Comparison of ENCODE assay signal across 24 cellular contexts in the genomic region with DNA sequence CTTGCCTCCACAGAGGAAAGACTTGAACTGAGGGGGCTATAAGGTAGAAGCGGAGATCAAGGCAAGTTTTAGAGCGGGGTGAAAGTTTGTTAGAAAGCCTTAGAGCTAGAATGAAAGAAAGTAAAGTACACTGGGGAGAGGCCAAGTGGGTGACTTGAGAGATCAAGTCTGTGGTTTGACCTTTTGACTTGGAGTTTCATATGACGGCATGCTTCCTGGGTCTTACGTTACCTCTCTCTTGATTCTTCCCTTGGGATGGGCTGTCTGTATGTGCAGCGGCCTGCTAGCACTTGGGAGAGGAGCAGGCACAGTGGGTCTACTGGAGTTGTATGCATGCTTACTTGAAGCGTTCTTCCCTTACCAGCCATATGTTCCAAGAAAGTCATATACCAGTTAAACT.
DNase-seq lines count a peak whose midpoint lies in the region; FAIRE-seq and TF ChIP-seq lines count a peak whose summit lies in the region.
"Had no signal": no experiment of that assay in that cellular context is flagged by ENCODE, and none has a peak within 500 bp of the region (broad histone marks: within the 10 kb centered on the region; RNA-seq: fewer than 3 reads in every experiment).

No MANE protein-coding gene starts in this region.

- no peaks in the 10 kb centered on the region for H3K27me3 Mint-ChIP-seq in astrocyte (ENCODE audit: low read depth, unreplicated experiment)
- H3K27me3 Mint-ChIP-seq: IgD-negative memory B cell had no signal

- peaks cover under 1% of the 10 kb centered on the region for H3K9me3 Mint-ChIP-seq in astrocyte (ENCODE audit: unreplicated experiment)

- 0 out of 2 replicates have a peak overlapping the region, but pooled peaks have one; percentile 21 for H2AFZ ChIP-seq in Karpas-422 (ENCODE audit: low read length)
- no peak overlapping the region for H2AFZ ChIP-seq in astrocyte (ENCODE audit: low read depth, low read length)

- no peaks in the 10 kb centered on the region for H3K4me1 ChIP-seq in Karpas-422 (ENCODE audit: low read length)
- no peaks in the 10 kb centered on the region for H3K4me1 ChIP-seq in astrocyte (ENCODE audit: insufficient read depth, low read length)
- no peaks in the 10 kb centered on the region for H3K4me1 ChIP-seq in effector memory CD4-positive, alpha-beta T cell (ENCODE audit: control insufficient read depth, insufficient read depth, low read length, poor library complexity, severe bottlenecking)
- H3K4me1 ChIP-seq: esophagus squamous epithelium, thyroid gland had no signal

- peak overlapping the region; percentile 13 for H3K27ac Mint-ChIP-seq in astrocyte (ENCODE audit: unreplicated experiment)
- H3K27ac Mint-ChIP-seq: CD14-positive monocyte, IgD-negative memory B cell had no signal

- H3K9ac ChIP-seq in Karpas-422 (ENCODE audit: low read length) (no peak overlapping the region), astrocyte (ENCODE audit: low read length) (no peak overlapping the region)

- H4K20me1 ChIP-seq in Karpas-422 (ENCODE audit: insufficient read depth, low read depth, low read length) = no peaks in the 10 kb centered on the region
- no peaks in the 10 kb centered on the region for H4K20me1 ChIP-seq in astrocyte (ENCODE audit: insufficient read depth, low read length)

- H3K4me3 ChIP-seq in Karpas-422 (ENCODE audit: low read length) (no peak overlapping the region), astrocyte (ENCODE audit: insufficient read depth, low read depth, low read length) (no peak overlapping the region), WERI-Rb-1 (ENCODE audit: low read depth, low read length) (no peak overlapping the region)
- no peak overlapping the region for H3K4me3 ChIP-seq in effector memory CD4-positive, alpha-beta T cell (ENCODE audit: insufficient read depth, low read depth, low read length, poor library complexity, severe bottlenecking)
- H3K4me3 ChIP-seq: dorsolateral prefrontal cortex, esophagus squamous epithelium, ovary, skin epidermis, thyroid gland had no signal

- peak; percentile 52 for DNase-seq in A172 (ENCODE audit: low spot score)
- no peak for DNase-seq in Karpas-422
- peak; percentile 50 for DNase-seq in astrocyte (ENCODE audit: low read depth)
- DNase-seq in iris pigment epithelial cell (ENCODE audit: low read depth) = peak; percentile 89
- DNase-seq in WERI-Rb-1 = no peak
- DNase-seq in Ammon's horn (ENCODE audit: low spot score) = no peak
- no peak for DNase-seq in effector memory CD4-positive, alpha-beta T cell
- DNase-seq in activated effector memory CD4-positive, alpha-beta T cell treated with anti-CD3 and anti-CD28 coated beads, Interleukin-2, amount 50 U/mL, for 16 hours = no peak
- DNase-seq: activated CD4-positive, alpha-beta T cell treated with anti-CD3 and anti-CD28 coated beads for 48 hours; activated naive CD4-positive, alpha-beta T cell treated with Interleukin-2 at 50 U/mL for 16 hours; DMS53; dorsolateral prefrontal cortex; esophagus squamous epithelium; left colon; NCI-H1105; NCI-H2171 treated with DMSO at 0.1 percent for 48 hours; NK-92 treated with Interleukin-12 subunit alpha and Interleukin-12 subunit beta, amount 100 ng/mL, for 24 hours; ovary; SHP77 treated with DMSO at 0.1 percent for 48 hours; thyroid gland had no signal

- H3K79me2 ChIP-seq in Karpas-422 (ENCODE audit: low read length) (no peaks in the 10 kb centered on the region), astrocyte (ENCODE audit: insufficient read depth, low read length) (no peaks in the 10 kb centered on the region)

- no peaks in the 10 kb centered on the region for H3K9me2 ChIP-seq in Karpas-422 (replicated peaks; ENCODE audit: insufficient read depth, low read length)

- H3K27me3 ChIP-seq in Karpas-422 (ENCODE audit: low read length) (no peaks in the 10 kb centered on the region), astrocyte (ENCODE audit: insufficient read depth, low read length) (no peaks in the 10 kb centered on the region), WERI-Rb-1 (ENCODE audit: insufficient read depth, low read depth, severe bottlenecking) (no peaks in the 10 kb centered on the region)
- no peaks in the 10 kb centered on the region for H3K27me3 ChIP-seq in effector memory CD4-positive, alpha-beta T cell (replicated peaks; ENCODE audit: control insufficient read depth, insufficient read depth, low read length, poor library complexity, severe bottlenecking)
- H3K27me3 ChIP-seq: dorsolateral prefrontal cortex, esophagus squamous epithelium, ovary, thyroid gland had no signal

- peaks cover 6% of the 10 kb centered on the region for H3K4me1 Mint-ChIP-seq in astrocyte (ENCODE audit: low read depth, unreplicated experiment)
- H3K4me1 Mint-ChIP-seq: CD14-positive monocyte, IgD-negative memory B cell had no signal

- FAIRE-seq in astrocyte (lab: Jason Lieb, UNC) = no peak
- FAIRE-seq: A204.1 had no signal

- no peak overlapping the region for H3K4me3 Mint-ChIP-seq in astrocyte (ENCODE audit: unreplicated experiment)
- H3K4me3 Mint-ChIP-seq: CD14-positive monocyte, IgD-negative memory B cell had no signal

- H3K36me3 ChIP-seq in Karpas-422 (ENCODE audit: insufficient read depth, low read length) = no peaks in the 10 kb centered on the region
- no peaks in the 10 kb centered on the region for H3K36me3 ChIP-seq in astrocyte (ENCODE audit: insufficient read depth, low read length)
- no peaks in the 10 kb centered on the region for H3K36me3 ChIP-seq in WERI-Rb-1
- no peaks in the 10 kb centered on the region for H3K36me3 ChIP-seq in effector memory CD4-positive, alpha-beta T cell (ENCODE audit: control insufficient read depth, insufficient read depth, low read length)
- H3K36me3 ChIP-seq: esophagus squamous epithelium, ovary, thyroid gland had no signal

- H3K27ac ChIP-seq in Karpas-422 (ENCODE audit: low read length) = no peak overlapping the region
- no peak overlapping the region for H3K27ac ChIP-seq in astrocyte (ENCODE audit: low read depth, low read length)
- H3K27ac ChIP-seq in WERI-Rb-1 = no peak overlapping the region
- no peak overlapping the region for H3K27ac ChIP-seq in effector memory CD4-positive, alpha-beta T cell (ENCODE audit: insufficient read depth, low read length, poor library complexity, severe bottlenecking)
- H3K27ac ChIP-seq: dorsolateral prefrontal cortex, esophagus squamous epithelium, ovary, skin epidermis, thyroid gland had no signal

- H3K9me3 ChIP-seq in Karpas-422 (ENCODE audit: low read length) (peaks cover 5% of the 10 kb centered on the region), astrocyte (ENCODE audit: insufficient read depth, low read depth, low read length) (no peaks in the 10 kb centered on the region), WERI-Rb-1 (ENCODE audit: severe bottlenecking) (no peaks in the 10 kb centered on the region)
- H3K9me3 ChIP-seq in effector memory CD4-positive, alpha-beta T cell (ENCODE audit: control insufficient read depth, low read length) = no peaks in the 10 kb centered on the region
- H3K9me3 ChIP-seq: esophagus squamous epithelium, ovary, thyroid gland had no signal

- H3K4me2 ChIP-seq in Karpas-422 (ENCODE audit: low read depth, low read length, poor library complexity, severe bottlenecking) (no peak overlapping the region), astrocyte (ENCODE audit: low read length) (no peak overlapping the region)

- no peaks in the 10 kb centered on the region for H3K36me3 Mint-ChIP-seq in astrocyte (ENCODE audit: low read depth, unreplicated experiment)
- H3K36me3 Mint-ChIP-seq: CD14-positive monocyte, IgD-negative memory B cell had no signal

- TF ChIP-seq CTCF in astrocyte (IDR thresholded peaks at IDR 0.05; ENCODE audit: insufficient read depth, low read depth, low read length) (no peak), WERI-Rb-1 (IDR thresholded peaks at IDR 0.05; ENCODE audit: low read depth, low read length) (no peak)

Comparison
In these comparisons a context has a peak if more than half of its experiments do, and no peak if none do; other contexts are left out.
1. DNase-seq: peak in A172 (single experiment), astrocyte (single experiment) and iris pigment epithelial cell (single experiment); none in Karpas-422 (single experiment), WERI-Rb-1 (single experiment), Ammon's horn (single experiment), effector memory CD4-positive, alpha-beta T cell (0 of 3) and activated effector memory CD4-positive, alpha-beta T cell treated with anti-CD3 and anti-CD28 coated beads, Interleukin-2, amount 50 U/mL, for 16 hours (single experiment).